ENCODE assay signal across 38 cellular contexts in the genomic region with DNA sequence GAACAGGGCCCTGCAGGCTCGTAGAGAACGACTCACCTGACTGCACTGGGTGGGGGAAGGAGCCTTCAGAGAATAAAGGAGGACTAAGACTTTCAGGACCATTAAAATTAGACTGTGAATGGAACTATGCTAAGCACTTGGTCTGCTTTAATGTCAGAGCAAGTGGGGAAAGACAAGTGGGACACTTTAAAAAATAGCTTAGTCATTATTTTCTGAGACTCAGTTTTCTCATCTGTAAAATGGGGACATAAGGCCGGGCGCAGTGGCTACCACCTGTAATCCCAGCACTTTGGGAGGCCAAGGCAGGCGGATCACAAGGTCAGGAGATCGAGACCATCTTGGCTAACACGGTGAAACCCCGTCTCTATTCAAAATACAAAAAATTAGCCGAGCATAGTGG. TPM values are rescaled to one million over a fixed set of nuclear protein-coding genes. Genes with fewer than 3 reads are reported as not detected.
"Had no signal": no experiment of that assay in that cellular context is flagged by ENCODE, and none has a peak within 500 bp of the region (broad histone marks: within the 10 kb centered on the region; RNA-seq: fewer than 3 reads in every experiment).

No MANE protein-coding gene starts in this region.

- H3K9me3 ChIP-seq: MG63 had no signal

- H3K27me3 ChIP-seq: MG63 had no signal

- H3K4me3 ChIP-seq: MG63 had no signal

- DNase-seq: MG63, MM.1S, MV-4-11, NCI-H1048, NCI-H1092, NCI-H1092 treated with DMSO at 0.1 percent for 48 hours, NCI-H1105, NCI-H1105 treated with DMSO at 0.1 percent for 48 hours, NCI-H1417, NCI-H1417 treated with DMSO at 0.1 percent for 48 hours, NCI-H1436, NCI-H1436 treated with DMSO at 0.1 percent for 48 hours, NCI-H146, NCI-H1694, NCI-H1694 treated with DMSO at 0.1 percent for 48 hours, NCI-H187, NCI-H187 treated with DMSO at 0.1 percent for 48 hours, NCI-H1930, NCI-H2029, NCI-H2029 treated with DMSO at 0.1 percent for 48 hours, NCI-H2081, NCI-H2081 treated with DMSO at 0.1 percent for 48 hours, NCI-H2107, NCI-H2171, NCI-H2171 treated with DMSO at 0.1 percent for 48 hours, NCI-H2227 treated with DMSO at 0.1 percent for 48 hours, NCI-H226, NCI-H345, NCI-H446, NCI-H446 treated with DMSO at 0.1 percent for 48 hours, NCI-H510A, NCI-H510A treated with DMSO at 0.1 percent for 48 hours, NCI-H524, NCI-H524 treated with DMSO at 0.1 percent for 48 hours, NCI-H526 had no signal

- H3K36me3 ChIP-seq: MG63 had no signal

RNA-seq across cellular contexts. Expression of a gene that starts 19.3 kb away (rescaled TPM):
- total RNA-seq: LHCN-M2, MCF 10A, NCI-H460 had no signal
